9 cellular contexts compared by ENCODE assay signal in the genomic region with DNA sequence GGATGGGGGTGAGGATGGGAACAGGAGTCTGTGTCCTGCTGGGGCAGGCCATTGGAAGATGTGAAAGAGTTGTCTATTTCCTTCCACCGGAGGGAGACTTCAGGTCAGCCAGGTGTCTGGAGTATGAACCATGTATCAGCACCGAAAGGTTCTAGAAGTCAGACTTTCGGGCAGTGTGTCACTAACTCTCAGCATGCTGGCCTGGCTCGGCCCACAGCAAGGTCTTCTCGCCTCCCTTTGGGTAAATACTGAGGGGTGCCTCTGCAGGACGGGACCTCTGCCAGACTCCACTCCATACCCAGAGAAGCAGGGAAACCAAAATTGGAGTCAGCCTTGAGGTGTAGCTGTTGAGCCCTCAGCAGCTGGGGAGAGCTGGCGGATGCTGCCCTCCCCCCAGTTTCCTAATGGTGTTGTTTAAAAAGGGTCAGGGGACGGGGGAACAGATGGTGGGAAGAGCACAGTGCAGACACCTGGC. TPM values are rescaled to one million over a fixed set of nuclear protein-coding genes. Genes with fewer than 3 reads are reported as not detected.
DNase-seq lines count a peak whose midpoint lies in the region; ATAC-seq and TF ChIP-seq lines count a peak whose summit lies in the region.
"Had no signal": no experiment of that assay in that cellular context is flagged by ENCODE, and none has a peak within 500 bp of the region (broad histone marks: within the 10 kb centered on the region; RNA-seq: fewer than 3 reads in every experiment).

No MANE protein-coding gene starts in this region.

- intact Hi-C loops in dorsolateral prefrontal cortex (cut with DNase I), result no loop called here
- intact Hi-C loops in stomach (cut with DNase I; ENCODE audit: low total_unique reads), result no loop called here

- no peak for TF ChIP-seq CTCF in dorsolateral prefrontal cortex (IDR thresholded peaks at IDR 0.05 in 54 of 56, conservative IDR thresholded peaks at IDR 0.05 in 2 of 56; ENCODE audit: low read depth in 1 of 56, partially characterized antibody in 56 of 56)
- no peak for TF ChIP-seq CTCF in stomach (IDR thresholded peaks at IDR 0.05)

- H3K27me3 ChIP-seq in dorsolateral prefrontal cortex, result peaks cover 0 to 48% (median 3%) of the 10 kb centered on the region in 45 donors
- peaks cover 0 to 45% (median 0%) of the 10 kb centered on the region in 3 donors for H3K27me3 ChIP-seq in stomach

- H3K4me3 ChIP-seq in dorsolateral prefrontal cortex (peak overlapping the region in 32 of 59 donors; percentile 9 to 73 (median 58)), stomach (peak overlapping the region in 2 of 4 donors; percentile 64 to 76)

- DNase-seq in activated CD8-positive, alpha-beta memory T cell treated with anti-CD3 and anti-CD28 coated beads, Interleukin-2, amount 10 ng/mL, durations not matched to agents 7 days and 5 days, result peak; percentile 56
- no peak for DNase-seq in activated CD8-positive, alpha-beta memory T cell treated with anti-CD3 and anti-CD28 coated beads for 24 hours
- peak; percentile 22 for DNase-seq in NCI-H1694 treated with DMSO at 0.1 percent for 48 hours (lab: John Stamatoyannopoulos, UW)
- no peak for DNase-seq in dorsolateral prefrontal cortex
- DNase-seq in stomach, result no peak
- DNase-seq in HEK293T (ENCODE audit: extremely low spot score), result no peak
- DNase-seq in NCI-H2107 treated with DMSO at 0.1 percent for 48 hours (lab: John Stamatoyannopoulos, UW; ENCODE audit: unreplicated experiment), result no peak

- no peaks in the 10 kb centered on the region for H3K9me3 Mint-ChIP-seq in activated CD8-positive, alpha-beta memory T cell treated with anti-CD3 and anti-CD28 coated beads, Interleukin-2, amount 10 ng/mL, durations not matched to agents 7 days and 5 days (ENCODE audit: low read depth)

- WGBS in stomach, 5 donors, result 65 to 74% (median 72%) methylated on average over 6 to 8 of the region's 8 CpGs

- no peaks in the 10 kb centered on the region for H3K9me3 ChIP-seq in stomach

- H3K27ac ChIP-seq in dorsolateral prefrontal cortex (peak overlapping the region in 10 of 59 donors; percentile 4 to 37 (median 22)), stomach (peak overlapping the region in 3 of 5 donors; percentile 27 to 83 (median 83))

- CTCF ChIA-PET in activated CD8-positive, alpha-beta memory T cell treated with anti-CD3 and anti-CD28 coated beads, Interleukin-2, amount 10 ng/mL, durations not matched to agents 7 days and 5 days (lab: Charles Lee), result interaction anchor here (0.8 to 4.9 kb wide), 14 partner anchors 8 to 920 kb away, joined by 3 to 52 read pairs (median 4); partner anchors contain the start of genes DEXI, NUBP1 and ZC3H7A
- CTCF ChIA-PET in HEK293T (lab: Yijun Ruan, JAX), result no interaction called here

- H3K27me3 Mint-ChIP-seq in activated CD8-positive, alpha-beta memory T cell treated with anti-CD3 and anti-CD28 coated beads, Interleukin-2, amount 10 ng/mL, durations not matched to agents 7 days and 5 days, result no peaks in the 10 kb centered on the region

- H3K36me3 Mint-ChIP-seq in activated CD8-positive, alpha-beta memory T cell treated with anti-CD3 and anti-CD28 coated beads, Interleukin-2, amount 10 ng/mL, durations not matched to agents 7 days and 5 days, result peaks cover 35% of the 10 kb centered on the region

- no peak for TF ChIP-seq EP300 in stomach (IDR thresholded peaks at IDR 0.05)

- no peaks in the 10 kb centered on the region for H3K36me3 ChIP-seq in stomach

- peaks cover 72% of the 10 kb centered on the region for H3K4me1 Mint-ChIP-seq in activated CD8-positive, alpha-beta memory T cell treated with anti-CD3 and anti-CD28 coated beads, Interleukin-2, amount 10 ng/mL, durations not matched to agents 7 days and 5 days

- TF ChIP-seq POLR2A in stomach (IDR thresholded peaks at IDR 0.05), result no peak

- peak; percentile 3 for ATAC-seq in activated CD8-positive, alpha-beta memory T cell treated with anti-CD3 and anti-CD28 coated beads, Interleukin-2, amount 10 ng/mL, durations not matched to agents 7 days and 5 days
- ATAC-seq in GM21360 (IDR thresholded peaks at IDR 0.05; ENCODE audit: unreplicated experiment), result no peak

- POLR2A ChIA-PET in HEK293T (lab: Yijun Ruan, JAX), result no interaction called here

- peak overlapping the region; percentile 90 for H3K4me3 Mint-ChIP-seq in activated CD8-positive, alpha-beta memory T cell treated with anti-CD3 and anti-CD28 coated beads, Interleukin-2, amount 10 ng/mL, durations not matched to agents 7 days and 5 days

- H3K27ac Mint-ChIP-seq in activated CD8-positive, alpha-beta memory T cell treated with anti-CD3 and anti-CD28 coated beads, Interleukin-2, amount 10 ng/mL, durations not matched to agents 7 days and 5 days, result peak overlapping the region; percentile 92

- H3K4me1 ChIP-seq in stomach, result peaks cover 9 to 50% (median 30%) of the 10 kb centered on the region in 4 donors

TF ChIP-seq in HEK293T, 16 proteins besides CTCF, POLR2A, EP300 and RAD21:
- TF ChIP-seq NFRKB (IDR thresholded peaks at IDR 0.05) (no peak), SUZ12 (IDR thresholded peaks at IDR 0.05) (no peak), CTBP1 (IDR thresholded peaks at IDR 0.05; ENCODE audit: borderline replicate concordance) (no peak), SP1 (IDR thresholded peaks at IDR 0.05) (no peak), HDGF (IDR thresholded peaks at IDR 0.05; ENCODE audit: borderline replicate concordance) (no peak), ELF4 (IDR thresholded peaks at IDR 0.05) (no peak), L3MBTL2 (conservative IDR thresholded peaks at IDR 0.05) (no peak), FOXK2 (IDR thresholded peaks at IDR 0.05) (no peak), BHLHE40 (IDR thresholded peaks at IDR 0.05; ENCODE audit: borderline replicate concordance) (no peak), ARNT (IDR thresholded peaks at IDR 0.05) (no peak), FOXM1 (IDR thresholded peaks at IDR 0.05; ENCODE audit: borderline replicate concordance) (no peak), FOXA1 (IDR thresholded peaks at IDR 0.05) (no peak), LEF1 (IDR thresholded peaks at IDR 0.05; ENCODE audit: borderline replicate concordance) (no peak), TARDBP (IDR thresholded peaks at IDR 0.05) (no peak), ZNF384 (IDR thresholded peaks at IDR 0.05) (no peak)
- TF ChIP-seq, protein P1, sequence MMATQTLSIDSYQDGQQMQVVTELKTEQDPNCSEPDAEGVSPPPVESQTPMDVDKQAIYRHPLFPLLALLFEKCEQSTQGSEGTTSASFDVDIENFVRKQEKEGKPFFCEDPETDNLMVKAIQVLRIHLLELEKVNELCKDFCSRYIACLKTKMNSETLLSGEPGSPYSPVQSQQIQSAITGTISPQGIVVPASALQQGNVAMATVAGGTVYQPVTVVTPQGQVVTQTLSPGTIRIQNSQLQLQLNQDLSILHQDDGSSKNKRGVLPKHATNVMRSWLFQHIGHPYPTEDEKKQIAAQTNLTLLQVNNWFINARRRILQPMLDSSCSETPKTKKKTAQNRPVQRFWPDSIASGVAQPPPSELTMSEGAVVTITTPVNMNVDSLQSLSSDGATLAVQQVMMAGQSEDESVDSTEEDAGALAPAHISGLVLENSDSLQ (IDR thresholded peaks at IDR 0.05), result no peak

RNA-seq across cellular contexts. Expression of gene CIITA, which starts 0.5 kb away (rescaled TPM):
- total RNA-seq in activated CD8-positive, alpha-beta memory T cell treated with anti-CD3 and anti-CD28 coated beads, Interleukin-2, amount 10 ng/mL, durations not matched to agents 7 days and 5 days, result 100 to 1,000 TPM in 1 of 2 experiments, 10 to 100 TPM in 1; 68.7 to 103 TPM
- total RNA-seq in dorsolateral prefrontal cortex (10 to 100 TPM in 45 of 120 experiments, 1 to 10 TPM in 75; 2.8 to 32.5 (median 9.1) TPM), stomach (10 to 100 TPM in 3 of 5 donors, 1 to 10 TPM in 1, under 1 TPM in 1; under 0.01 to 67.1 (median 21.2) TPM)
- polyA plus RNA-seq in stomach, result 10 to 100 TPM in 1 of 3 donors, 1 to 10 TPM in 2; 3.2 to 18.4 (median 4.3) TPM

RNA-seq across cellular contexts. Expression of gene TVP23A, which starts 58.9 kb away (rescaled TPM):
- not detected for total RNA-seq in activated CD8-positive, alpha-beta memory T cell treated with anti-CD3 and anti-CD28 coated beads, Interleukin-2, amount 10 ng/mL, durations not matched to agents 7 days and 5 days
- total RNA-seq in dorsolateral prefrontal cortex (10 to 100 TPM in 119 of 120 experiments, 1 to 10 TPM in 1; 9.8 to 34.1 (median 21.6) TPM), stomach (1 to 10 TPM in 1 of 5 donors, not detected in 4; 4.4 TPM)
- under 1 TPM; 0.15 to 0.37 (median 0.31) TPM for polyA plus RNA-seq in stomach
- total RNA-seq: LHCN-M2 had no signal

Comparison
In these comparisons a context has a peak if more than half of its experiments do, and no peak if none do; other contexts are left out.
1. DNase-seq: peak in activated CD8-positive, alpha-beta memory T cell treated with anti-CD3 and anti-CD28 coated beads, Interleukin-2, amount 10 ng/mL, durations not matched to agents 7 days and 5 days (single experiment) and NCI-H1694 treated with DMSO at 0.1 percent for 48 hours (single experiment); none in activated CD8-positive, alpha-beta memory T cell treated with anti-CD3 and anti-CD28 coated beads for 24 hours (single experiment), dorsolateral prefrontal cortex (0 of 10), stomach (single experiment), HEK293T (single experiment) and NCI-H2107 treated with DMSO at 0.1 percent for 48 hours (single experiment).